In genomic region chr9:96449844-96450612, GRCh38 we compare ENCODE assay signal across 1 cellular context.
TF ChIP-seq lines count a peak whose summit lies in the region.

TSS of gene HABP4 (plus strand) at chr9:96450169. CDS start at chr9:96450280, 111 bp downstream.

TF ChIP-seq in K562, 482 proteins besides CTCF, POLR2A, EP300 and RAD21 (continued from another document and continues in another):
- 0 out of 2 replicates have a peak, but pooled peaks have one; percentile 22 for TF ChIP-seq RERE (CRISPR knock-in tag; IDR thresholded peaks at IDR 0.05; ENCODE audit: borderline replicate concordance)
- TF ChIP-seq POLR2G (IDR thresholded peaks at IDR 0.05; ENCODE audit: low read depth, low read length), result peak; percentile 75
- no peak for TF ChIP-seq ZNF3 (CRISPR knock-in tag; IDR thresholded peaks at IDR 0.05)
- TF ChIP-seq FOS (IDR thresholded peaks at IDR 0.05; ENCODE audit: extremely low read depth, insufficient read length), result peak; percentile 83
- TF ChIP-seq USF2 (CRISPR knock-in tag; IDR thresholded peaks at IDR 0.05), result peak; percentile 57
- TF ChIP-seq ZNF639 (CRISPR knock-in tag; conservative IDR thresholded peaks at IDR 0.05 in 1 of 2, IDR thresholded peaks at IDR 0.05 in 1 of 2), result peak in 1 of 2 experiments; percentile 88; a peak in 2 of 4 replicates
- peak; percentile 72; the same call in 1 of the 2 replicates for TF ChIP-seq ZBTB12 (CRISPR knock-in tag; IDR thresholded peaks at IDR 0.05)
- TF ChIP-seq KLF16 (IDR thresholded peaks at IDR 0.05), result no peak
- TF ChIP-seq CBFA2T2 (conservative IDR thresholded peaks at IDR 0.05), result no peak
- TF ChIP-seq BCOR (IDR thresholded peaks at IDR 0.05), result no peak
- peak; percentile 40; the same call in 1 of the 2 replicates for TF ChIP-seq GATAD2B (IDR thresholded peaks at IDR 0.05; ENCODE audit: borderline replicate concordance)
- TF ChIP-seq ATF2 (CRISPR knock-in tag; IDR thresholded peaks at IDR 0.05), result 0 out of 2 replicates have a peak, but pooled peaks have one; percentile 43
- TF ChIP-seq MBD2 (IDR thresholded peaks at IDR 0.05; ENCODE audit: borderline replicate concordance, low read depth), result peak; percentile 54
- no peak for TF ChIP-seq YBX1 (IDR thresholded peaks at IDR 0.05)
- peak; percentile 47 for TF ChIP-seq KDM5B (IDR thresholded peaks at IDR 0.05; ENCODE audit: insufficient replicate concordance, low read depth, low read length)
- peak in 1 of 3 experiments; percentile 30 for TF ChIP-seq YY1 (IDR thresholded peaks at IDR 0.05; ENCODE audit: borderline replicate concordance in 1 of 3, control insufficient read depth in 1 of 3, extremely low read depth in 1 of 3, insufficient read depth in 3 of 3, insufficient read length in 1 of 3, insufficient replicate concordance in 2 of 3, low read depth in 1 of 3, low read length in 2 of 3)
- peak; percentile 75 for TF ChIP-seq RBBP5 (IDR thresholded peaks at IDR 0.05; ENCODE audit: borderline replicate concordance, insufficient read depth, low read length, poor library complexity, severe bottlenecking)
- peak; percentile 83 for TF ChIP-seq KLF1 (tag; IDR thresholded peaks at IDR 0.05)
- no peak for TF ChIP-seq DLX4 (CRISPR knock-in tag; IDR thresholded peaks at IDR 0.05)
- TF ChIP-seq THRAP3 (IDR thresholded peaks at IDR 0.05; ENCODE audit: borderline replicate concordance), result no peak
- peak; percentile 83 for TF ChIP-seq L3MBTL2 (IDR thresholded peaks at IDR 0.05)
- TF ChIP-seq E2F6 (IDR thresholded peaks at IDR 0.05; ENCODE audit: borderline replicate concordance in 1 of 2, extremely low read depth in 1 of 2, insufficient read depth in 1 of 2, insufficient read length in 1 of 2, low read depth in 1 of 2, low read length in 1 of 2, poor library complexity in 1 of 2, severe bottlenecking in 1 of 2), result peak in 1 of 2 experiments; percentile 70
- no peak for TF ChIP-seq RFX1 (IDR thresholded peaks at IDR 0.05)
- TF ChIP-seq ZNF12 (CRISPR knock-in tag; IDR thresholded peaks at IDR 0.05), result no peak
- no peak for TF ChIP-seq MXI1 (IDR thresholded peaks at IDR 0.05; ENCODE audit: low read depth, low read length)
- TF ChIP-seq DMBX1 (CRISPR knock-in tag; IDR thresholded peaks at IDR 0.05; ENCODE audit: borderline replicate concordance), result no peak
- TF ChIP-seq CBX1 (IDR thresholded peaks at IDR 0.05; ENCODE audit: low read depth), result no peak
- TF ChIP-seq ZFP36 (IDR thresholded peaks at IDR 0.05; ENCODE audit: low read depth, low read length, partially characterized antibody), result no peak
- peak; percentile 85 for TF ChIP-seq NEUROD1 (IDR thresholded peaks at IDR 0.05; ENCODE audit: borderline replicate concordance, low read depth, low read length, partially characterized antibody)
- TF ChIP-seq DNMT1 (IDR thresholded peaks at IDR 0.05), result no peak
- no peak for TF ChIP-seq HNRNPUL1 (IDR thresholded peaks at IDR 0.05; ENCODE audit: low read length)
- peak; percentile 97 for TF ChIP-seq BHLHE40 (IDR thresholded peaks at IDR 0.05; ENCODE audit: low read length)
- TF ChIP-seq LCOR (CRISPR knock-in tag; IDR thresholded peaks at IDR 0.05), result no peak
- TF ChIP-seq UBTF (IDR thresholded peaks at IDR 0.05; ENCODE audit: borderline replicate concordance in 1 of 2, low read depth in 2 of 2, low read length in 2 of 2), result peak in 1 of 2 experiments; percentile 53; a peak in 1 of 4 replicates
- TF ChIP-seq ZNF512 (tag; IDR thresholded peaks at IDR 0.05), result no peak
- no peak for TF ChIP-seq MTA1 (IDR thresholded peaks at IDR 0.05; ENCODE audit: borderline replicate concordance)
- TF ChIP-seq CXXC5 (CRISPR knock-in tag; IDR thresholded peaks at IDR 0.05), result peak; percentile 96
- peak; percentile 83; the same call in 1 of the 2 replicates for TF ChIP-seq PHF8 (IDR thresholded peaks at IDR 0.05; ENCODE audit: borderline replicate concordance, low read length)
- TF ChIP-seq HMGN3 (IDR thresholded peaks at IDR 0.05; ENCODE audit: borderline replicate concordance, extremely low read depth, insufficient read length, low read depth, low read length), result peak; percentile 84
- TF ChIP-seq STAT5A (IDR thresholded peaks at IDR 0.05; ENCODE audit: borderline replicate concordance, low read length), result no peak
- 0 out of 2 replicates have a peak, but pooled peaks have one; percentile 10 for TF ChIP-seq ETS1 (conservative IDR thresholded peaks at IDR 0.05; ENCODE audit: control insufficient read depth, low read depth, low read length)
- TF ChIP-seq NCOA4 (IDR thresholded peaks at IDR 0.05; ENCODE audit: partially characterized antibody), result no peak
- TF ChIP-seq STAG1 (CRISPR knock-in tag; IDR thresholded peaks at IDR 0.05; ENCODE audit: borderline replicate concordance), result no peak
- TF ChIP-seq THAP7 (CRISPR knock-in tag; IDR thresholded peaks at IDR 0.05), result 0 out of 2 replicates have a peak, but pooled peaks have one; percentile 37
